Comparison of ENCODE assay signal across 7 cellular contexts in genomic region chr1:152654110-152654509, GRCh38. TPM values are rescaled to one million over a fixed set of nuclear protein-coding genes. Genes with fewer than 3 reads are reported as not detected.
DNase-seq lines count a peak whose midpoint lies in the region; ATAC-seq and TF ChIP-seq lines count a peak whose summit lies in the region.
"Had no signal": no experiment of that assay in that cellular context is flagged by ENCODE, and none has a peak within 500 bp of the region (broad histone marks: within the 10 kb centered on the region; RNA-seq: fewer than 3 reads in every experiment).

No MANE protein-coding gene starts in this region.

- peak in 6 of 10 experiments; percentile 6 to 28 (median 12) for DNase-seq in CD4-positive, alpha-beta T cell
- DNase-seq in HUDEP-2 (lab: John Stamatoyannopoulos, UW; ENCODE audit: unreplicated experiment in 76 of 76) (peak in 58 of 76 experiments; percentile 1 to 80 (median 32)), fibroblast of gingiva (ENCODE audit: low read depth) (peak; percentile 18)
- peak; percentile 29 for DNase-seq in T-helper 2 cell treated with Interferon-gamma antibody and Interleukin-4, amounts not matched to agents 5 μg/mL and 100 μg/mL, for 36 hours (ENCODE audit: low spot score)
- DNase-seq in stimulated activated CD4-positive, alpha-beta T cell treated with anti-CD3 and anti-CD28 coated beads, Interleukin-4, amount 100 ng/mL, for 4 hours: peak; percentile 16 to 22

- H3K36me3 Mint-ChIP-seq in CD4-positive, alpha-beta T cell (ENCODE audit: low read depth): no peaks in the 10 kb centered on the region
- no peaks in the 10 kb centered on the region for H3K36me3 Mint-ChIP-seq in T-helper 2 cell treated with Interferon-gamma antibody and Interleukin-4, amounts not matched to agents 5 μg/mL and 100 μg/mL, for 36 hours (ENCODE audit: low read depth)

- H3K9me3 Mint-ChIP-seq in CD4-positive, alpha-beta T cell: no peaks in the 10 kb centered on the region
- no peaks in the 10 kb centered on the region for H3K9me3 Mint-ChIP-seq in T-helper 2 cell treated with Interferon-gamma antibody and Interleukin-4, amounts not matched to agents 5 μg/mL and 100 μg/mL, for 36 hours

- H3K27me3 Mint-ChIP-seq in CD4-positive, alpha-beta T cell: peaks cover 28% of the 10 kb centered on the region
- peaks cover 20% of the 10 kb centered on the region for H3K27me3 Mint-ChIP-seq in T-helper 2 cell treated with Interferon-gamma antibody and Interleukin-4, amounts not matched to agents 5 μg/mL and 100 μg/mL, for 36 hours (ENCODE audit: low read depth)

- H3K4me3 Mint-ChIP-seq in CD4-positive, alpha-beta T cell: no peak overlapping the region
- H3K4me3 Mint-ChIP-seq in T-helper 2 cell treated with Interferon-gamma antibody and Interleukin-4, amounts not matched to agents 5 μg/mL and 100 μg/mL, for 36 hours: no peak overlapping the region

- H3K27ac Mint-ChIP-seq in CD4-positive, alpha-beta T cell: no peak overlapping the region
- no peak overlapping the region for H3K27ac Mint-ChIP-seq in T-helper 2 cell treated with Interferon-gamma antibody and Interleukin-4, amounts not matched to agents 5 μg/mL and 100 μg/mL, for 36 hours

- H3K9me3 ChIP-seq in CD4-positive, alpha-beta T cell (ENCODE audit: control insufficient read depth, low read length): no peaks in the 10 kb centered on the region

- CTCF ChIA-PET in CD4-positive, alpha-beta T cell (lab: Charles Lee): no interaction called here

- H3K27ac ChIP-seq in CD4-positive, alpha-beta T cell (ENCODE audit: low read depth, low read length): no peak overlapping the region
- H3K27ac ChIP-seq: SK-N-MC had no signal

- peaks cover 11% of the 10 kb centered on the region for H3K27me3 ChIP-seq in CD4-positive, alpha-beta T cell (ENCODE audit: control insufficient read depth, insufficient read depth, low read length)

- no peaks in the 10 kb centered on the region for H3K4me1 Mint-ChIP-seq in CD4-positive, alpha-beta T cell (ENCODE audit: low read depth)
- H3K4me1 Mint-ChIP-seq in T-helper 2 cell treated with Interferon-gamma antibody and Interleukin-4, amounts not matched to agents 5 μg/mL and 100 μg/mL, for 36 hours (ENCODE audit: low read depth): peaks cover 2% of the 10 kb centered on the region

- intact Hi-C loops in CD4-positive, alpha-beta T cell (cut with DNase I, micrococcal nuclease): loop anchor here (5.0 kb wide), 1 partner anchor 623 kb away; no protein-coding TSS in a partner anchor

- POLR2A ChIA-PET in CD4-positive, alpha-beta T cell (lab: Charles Lee): no interaction called here

- no peak for ATAC-seq in CD4-positive, alpha-beta T cell (ENCODE audit: poor library complexity)
- no peak for ATAC-seq in GM21526 (IDR thresholded peaks at IDR 0.05; ENCODE audit: low FRiP score, unreplicated experiment)

- peak; percentile 52 for TF ChIP-seq CTCF in CD4-positive, alpha-beta T cell (IDR thresholded peaks at IDR 0.05)

RNA-seq across cellular contexts. Expression of gene LCE2D, which starts 9.1 kb away (rescaled TPM):
- total RNA-seq in CD4-positive, alpha-beta T cell: not detected

RNA-seq across cellular contexts. Expression of gene LCE2C, which starts 21.0 kb away (rescaled TPM):
- total RNA-seq in CD4-positive, alpha-beta T cell: not detected

RNA-seq across cellular contexts. Expression of gene LCE3A, which starts 31.2 kb away (rescaled TPM):
- total RNA-seq in CD4-positive, alpha-beta T cell: not detected

RNA-seq across cellular contexts. Expression of gene LCE2B, which starts 31.8 kb away (rescaled TPM):
- total RNA-seq in CD4-positive, alpha-beta T cell: not detected

RNA-seq across cellular contexts. Expression of gene LCE3B, which starts 40.5 kb away (rescaled TPM):
- not detected for total RNA-seq in CD4-positive, alpha-beta T cell
